Comparison of ENCODE assay signal across 12 cellular contexts in genomic region chr11:629237-629583, GRCh38. TPM values are rescaled to one million over a fixed set of nuclear protein-coding genes. Genes with fewer than 3 reads are reported as not detected.
A peak's percentile ranks its signal among the peaks of the same experiment; 100 is the strongest.
DNase-seq lines count a peak whose midpoint lies in the region; ATAC-seq and TF ChIP-seq lines count a peak whose summit lies in the region.
"Had no signal": no experiment of that assay in that cellular context is flagged by ENCODE, and none has a peak within 500 bp of the region (broad histone marks: within the 10 kb centered on the region; RNA-seq: fewer than 3 reads in every experiment).

No MANE protein-coding gene starts in this region.

- WGBS in smooth muscle cell (ENCODE audit: low lambda C conversion rate) = 42% methylated on average over 10 of the region's 10 CpGs

- peak overlapping the region; percentile 10 for H3K27ac Mint-ChIP-seq in activated CD8-positive, alpha-beta memory T cell treated with anti-CD3 and anti-CD28 coated beads, Interleukin-2, amount 10 ng/mL, durations not matched to agents 7 days and 5 days
- H3K27ac Mint-ChIP-seq in central memory CD8-positive, alpha-beta T cell (ENCODE audit: low read depth) = peak overlapping the region; percentile 91

- no peaks in the 10 kb centered on the region for H3K9me3 ChIP-seq in smooth muscle cell (replicated peaks; ENCODE audit: low read depth)

- H3K4me2 ChIP-seq in smooth muscle cell = peak overlapping the region; percentile 50

- peak overlapping the region; percentile 46 for H3K4me3 Mint-ChIP-seq in activated CD8-positive, alpha-beta memory T cell treated with anti-CD3 and anti-CD28 coated beads, Interleukin-2, amount 10 ng/mL, durations not matched to agents 7 days and 5 days
- peak overlapping the region; percentile 66 for H3K4me3 Mint-ChIP-seq in central memory CD8-positive, alpha-beta T cell

- peak; percentile 45 for ATAC-seq in activated CD8-positive, alpha-beta memory T cell treated with anti-CD3 and anti-CD28 coated beads, Interleukin-2, amount 10 ng/mL, durations not matched to agents 7 days and 5 days
- ATAC-seq in central memory CD8-positive, alpha-beta T cell (replicated peaks; ENCODE audit: extremely low read depth, poor library complexity, severe bottlenecking) = no peak
- ATAC-seq in activated CD4-positive, CD25-positive, alpha-beta regulatory T cell treated with anti-CD3 and anti-CD28 coated beads, Interleukin-2, amount 50 U/mL, for 24 hours = no peak
- no peak for ATAC-seq in HG03196 (IDR thresholded peaks at IDR 0.05; ENCODE audit: unreplicated experiment)

- no peaks in the 10 kb centered on the region for H3K36me3 ChIP-seq in smooth muscle cell (ENCODE audit: low read depth)

- peak overlapping the region; percentile 74 for H3K27ac ChIP-seq in smooth muscle cell (ENCODE audit: low read depth)
- H3K27ac ChIP-seq: parathyroid adenoma had no signal

- H3K9me3 Mint-ChIP-seq in activated CD8-positive, alpha-beta memory T cell treated with anti-CD3 and anti-CD28 coated beads, Interleukin-2, amount 10 ng/mL, durations not matched to agents 7 days and 5 days (ENCODE audit: low read depth) = no peaks in the 10 kb centered on the region
- no peaks in the 10 kb centered on the region for H3K9me3 Mint-ChIP-seq in central memory CD8-positive, alpha-beta T cell

- H3K79me2 ChIP-seq in smooth muscle cell (ENCODE audit: low read depth) = no peaks in the 10 kb centered on the region
- H3K79me2 ChIP-seq: parathyroid adenoma had no signal

- DNase-seq in activated CD8-positive, alpha-beta memory T cell treated with anti-CD3 and anti-CD28 coated beads, Interleukin-2, amount 10 ng/mL, durations not matched to agents 7 days and 5 days = no peak
- DNase-seq in activated CD8-positive, alpha-beta memory T cell treated with anti-CD3 and anti-CD28 coated beads, Interleukin-2, amount 50 U/mL, for 48 hours = no peak
- DNase-seq in NOMO-1 treated with DMSO at 0.1 percent for 48 hours (lab: John Stamatoyannopoulos, UW; ENCODE audit: unreplicated experiment) = peak; percentile 37
- DNase-seq in central memory CD8-positive, alpha-beta T cell (ENCODE audit: low spot score in 2 of 2) = no peak
- DNase-seq in smooth muscle cell (lab: John Stamatoyannopoulos, UW; ENCODE audit: unreplicated experiment) = no peak
- no peak for DNase-seq in activated gamma-delta T cell (lab: John Stamatoyannopoulos, UW)
- DNase-seq: hippocampal formation, NCI-H446 had no signal

- H3K4me1 ChIP-seq in smooth muscle cell (ENCODE audit: low read depth) = no peaks in the 10 kb centered on the region
- H3K4me1 ChIP-seq: parathyroid adenoma had no signal

- peaks cover 26% of the 10 kb centered on the region for H3K27me3 Mint-ChIP-seq in activated CD8-positive, alpha-beta memory T cell treated with anti-CD3 and anti-CD28 coated beads, Interleukin-2, amount 10 ng/mL, durations not matched to agents 7 days and 5 days
- peaks cover 23% of the 10 kb centered on the region for H3K27me3 Mint-ChIP-seq in central memory CD8-positive, alpha-beta T cell

- peaks cover 21% of the 10 kb centered on the region for H3F3A ChIP-seq in smooth muscle cell (ENCODE audit: low read depth)

- peak overlapping the region; percentile 3 for H3K9ac ChIP-seq in smooth muscle cell (ENCODE audit: low read depth)
- H3K9ac ChIP-seq: parathyroid adenoma had no signal

- TF ChIP-seq CTCF in smooth muscle cell (IDR thresholded peaks at IDR 0.05; ENCODE audit: borderline replicate concordance, insufficient read depth, poor library complexity, severe bottlenecking) = no peak

- no peak overlapping the region for H3K4me3 ChIP-seq in smooth muscle cell

- H3K4me1 Mint-ChIP-seq in activated CD8-positive, alpha-beta memory T cell treated with anti-CD3 and anti-CD28 coated beads, Interleukin-2, amount 10 ng/mL, durations not matched to agents 7 days and 5 days = peaks cover 20% of the 10 kb centered on the region
- peaks cover 22% of the 10 kb centered on the region for H3K4me1 Mint-ChIP-seq in central memory CD8-positive, alpha-beta T cell

- H2AFZ ChIP-seq in smooth muscle cell (ENCODE audit: low read depth) = no peak overlapping the region
- H2AFZ ChIP-seq: parathyroid adenoma had no signal

- H3K36me3 Mint-ChIP-seq in activated CD8-positive, alpha-beta memory T cell treated with anti-CD3 and anti-CD28 coated beads, Interleukin-2, amount 10 ng/mL, durations not matched to agents 7 days and 5 days = peaks cover 4% of the 10 kb centered on the region
- H3K36me3 Mint-ChIP-seq in central memory CD8-positive, alpha-beta T cell (ENCODE audit: insufficient read depth) = peaks cover 12% of the 10 kb centered on the region

- CTCF ChIA-PET in activated CD8-positive, alpha-beta memory T cell treated with anti-CD3 and anti-CD28 coated beads, Interleukin-2, amount 10 ng/mL, durations not matched to agents 7 days and 5 days (lab: Charles Lee) = interaction anchor here (1.6 kb wide), 1 partner anchor 73 kb away, joined by 6 read pairs; no protein-coding TSS in a partner anchor

- H4K20me1 ChIP-seq in smooth muscle cell (ENCODE audit: low read depth) = peaks cover 81% of the 10 kb centered on the region

- no peaks in the 10 kb centered on the region for H3K27me3 ChIP-seq in smooth muscle cell (ENCODE audit: low read depth)

RNA-seq across cellular contexts. Expression of gene SCT, which starts 2.2 kb away (rescaled TPM):
- not detected for total RNA-seq in activated CD8-positive, alpha-beta memory T cell treated with anti-CD3 and anti-CD28 coated beads, Interleukin-2, amount 10 ng/mL, durations not matched to agents 7 days and 5 days
- not detected in 2 replicates for total RNA-seq in smooth muscle cell
- polyA plus RNA-seq in smooth muscle cell = 1.4 and 2.2 TPM in 2 replicates
- polyA plus RNA-seq: AG04450 had no signal

RNA-seq across cellular contexts. Expression of gene CDHR5, which starts 4.5 kb away (rescaled TPM):
- not detected for total RNA-seq in activated CD8-positive, alpha-beta memory T cell treated with anti-CD3 and anti-CD28 coated beads, Interleukin-2, amount 10 ng/mL, durations not matched to agents 7 days and 5 days
- total RNA-seq in smooth muscle cell = not detected in 2 replicates
- polyA plus RNA-seq in smooth muscle cell = 0.37 TPM in 1 of 2 replicates, not detected in the other
- polyA plus RNA-seq: AG04450 had no signal

RNA-seq across cellular contexts. Expression of gene DRD4, which starts 7.9 kb away (rescaled TPM):
- under 1 TPM; 0.16 to 0.41 TPM for total RNA-seq in activated CD8-positive, alpha-beta memory T cell treated with anti-CD3 and anti-CD28 coated beads, Interleukin-2, amount 10 ng/mL, durations not matched to agents 7 days and 5 days
- total RNA-seq in smooth muscle cell = not detected in 2 replicates
- polyA plus RNA-seq in smooth muscle cell = 2.7 and 3.1 TPM in 2 replicates

RNA-seq across cellular contexts. Expression of gene IRF7, which starts 13.5 kb away (rescaled TPM):
- 100 to 1,000 TPM; 146 to 267 TPM for total RNA-seq in activated CD8-positive, alpha-beta memory T cell treated with anti-CD3 and anti-CD28 coated beads, Interleukin-2, amount 10 ng/mL, durations not matched to agents 7 days and 5 days
- 7.1 and 11.1 TPM in 2 replicates for total RNA-seq in smooth muscle cell
- polyA plus RNA-seq in smooth muscle cell = 12.7 and 14.3 TPM in 2 replicates

RNA-seq across cellular contexts. Expression of gene PHRF1, which starts 52.9 kb away (rescaled TPM):
- 10 to 100 TPM; 60.2 to 62.0 TPM for total RNA-seq in activated CD8-positive, alpha-beta memory T cell treated with anti-CD3 and anti-CD28 coated beads, Interleukin-2, amount 10 ng/mL, durations not matched to agents 7 days and 5 days
- total RNA-seq in smooth muscle cell = 11.6 and 13.7 TPM in 2 replicates
- 20.2 and 20.9 TPM in 2 replicates for polyA plus RNA-seq in smooth muscle cell
